In the genomic region with DNA sequence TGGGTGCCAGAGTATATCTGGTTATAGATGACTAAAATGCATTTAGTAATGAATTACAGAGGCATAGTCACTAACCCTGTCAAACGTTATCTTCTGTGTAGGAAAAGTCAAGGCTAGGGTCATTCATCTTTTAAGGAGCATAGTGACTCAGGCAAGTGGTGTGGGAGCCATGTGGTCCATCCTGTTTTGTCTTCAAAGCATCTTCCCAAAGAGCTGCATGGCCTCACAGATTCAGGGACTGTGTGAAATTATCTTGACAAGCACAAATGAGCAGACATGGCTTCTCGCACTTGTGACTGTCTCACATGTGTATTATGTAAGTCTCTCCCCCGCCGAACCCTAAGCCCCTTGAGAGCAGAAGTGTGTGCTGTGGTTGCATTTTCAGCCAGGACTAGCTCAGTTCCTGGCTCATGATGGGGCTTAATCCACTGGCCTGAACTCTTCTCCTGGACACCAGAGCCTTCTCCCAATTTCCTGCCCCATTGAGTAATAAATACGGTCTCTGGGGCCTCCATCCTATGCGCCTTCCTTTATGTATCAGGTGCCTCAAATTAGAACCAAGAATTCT, we compare ENCODE assay signal across 25 cellular contexts.
"Had no signal": no experiment of that assay in that cellular context is flagged by ENCODE, and none has a peak within 500 bp of the region (broad histone marks: within the 10 kb centered on the region; RNA-seq: fewer than 3 reads in every experiment).

No MANE protein-coding gene starts in this region.

- H3K9me3 Mint-ChIP-seq: activated CD4-positive, alpha-beta memory T cell treated with anti-CD3 and anti-CD28 coated beads, Interleukin-2, amount 10 ng/mL, durations not matched to agents 7 days and 5 days; activated CD4-positive, alpha-beta T cell treated with anti-CD3 and anti-CD28 coated beads, Interleukin-2, amount 10 ng/mL, durations not matched to agents 24 days and 14 days; activated naive CD4-positive, alpha-beta T cell treated with anti-CD3 and anti-CD28 coated beads, Interleukin-2, amount 10 ng/mL, durations not matched to agents 7 days and 5 days; activated naive CD8-positive, alpha-beta T cell treated with anti-CD3 and anti-CD28 coated beads, Interleukin-2, amount 10 ng/mL, durations not matched to agents 7 days and 5 days; activated T-cell treated with anti-CD3 and anti-CD28 coated beads, Interleukin-2, amount 50 U/mL, for 24 hours; effector memory CD8-positive, alpha-beta T cell had no signal

- H3K4me1 Mint-ChIP-seq: activated CD4-positive, alpha-beta memory T cell treated with anti-CD3 and anti-CD28 coated beads, Interleukin-2, amount 10 ng/mL, durations not matched to agents 7 days and 5 days; activated CD4-positive, alpha-beta T cell treated with anti-CD3 and anti-CD28 coated beads for 36 hours; activated CD4-positive, alpha-beta T cell treated with anti-CD3 and anti-CD28 coated beads, Interleukin-2, amount 10 ng/mL, durations not matched to agents 24 days and 14 days; activated naive CD4-positive, alpha-beta T cell treated with anti-CD3 and anti-CD28 coated beads, Interleukin-2, amount 10 ng/mL, durations not matched to agents 7 days and 5 days; activated naive CD8-positive, alpha-beta T cell treated with anti-CD3 and anti-CD28 coated beads, Interleukin-2, amount 10 ng/mL, durations not matched to agents 7 days and 5 days had no signal

- H3K36me3 ChIP-seq: ascending aorta, brain microvascular endothelial cell, esophagus squamous epithelium, gastroesophageal sphincter had no signal

- H3K36me3 Mint-ChIP-seq: activated naive CD4-positive, alpha-beta T cell treated with anti-CD3 and anti-CD28 coated beads, Interleukin-2, amount 10 ng/mL, durations not matched to agents 7 days and 5 days; activated naive CD4-positive, alpha-beta T cell treated with anti-CD3 and anti-CD28 coated beads, Interleukin-2, amount 50 U/mL, for 72 hours; activated naive CD8-positive, alpha-beta T cell treated with anti-CD3 and anti-CD28 coated beads, Interleukin-2, amount 10 ng/mL, durations not matched to agents 7 days and 5 days had no signal

- ATAC-seq: activated CD4-positive, alpha-beta T cell treated with anti-CD3 and anti-CD28 coated beads for 36 hours; activated naive CD4-positive, alpha-beta T cell treated with anti-CD3 and anti-CD28 coated beads, Interleukin-2, amount 50 U/mL, for 72 hours; activated T-cell treated with anti-CD3 and anti-CD28 coated beads, Interleukin-2, amount 50 U/mL, for 72 hours; effector memory CD8-positive, alpha-beta T cell; gastroesophageal sphincter had no signal

- H3K27ac ChIP-seq: ascending aorta, brain microvascular endothelial cell, esophagus squamous epithelium, gastroesophageal sphincter had no signal

- H3K4me1 ChIP-seq: ascending aorta, esophagus squamous epithelium, gastroesophageal sphincter had no signal

- H3K9me3 ChIP-seq: ascending aorta, esophagus squamous epithelium, gastroesophageal sphincter had no signal

- H3K4me3 ChIP-seq: ascending aorta, esophagus squamous epithelium, gastroesophageal sphincter had no signal

- DNase-seq: activated CD4-positive, alpha-beta memory T cell treated with anti-CD3 and anti-CD28 coated beads, Interleukin-2, amount 10 ng/mL, durations not matched to agents 7 days and 5 days; activated CD4-positive, alpha-beta T cell treated with anti-CD3 and anti-CD28 coated beads for 36 hours; activated CD4-positive, alpha-beta T cell treated with anti-CD3 and anti-CD28 coated beads, Interleukin-2, amount 10 ng/mL, durations not matched to agents 24 days and 14 days; activated CD4-positive, CD25-positive, alpha-beta regulatory T cell; activated CD4-positive, CD25-positive, alpha-beta regulatory T cell treated with anti-CD3 and anti-CD28 coated beads, Interleukin-2, amount 50 U/mL, for 72 hours; activated CD8-positive, alpha-beta memory T cell treated with anti-CD3 and anti-CD28 coated beads, Interleukin-2, amount 50 U/mL, for 48 hours; activated gamma-delta T cell; activated naive CD4-positive, alpha-beta T cell; activated naive CD4-positive, alpha-beta T cell treated with anti-CD3 and anti-CD28 coated beads, Interleukin-2, amount 10 ng/mL, durations not matched to agents 7 days and 5 days; activated naive CD8-positive, alpha-beta T cell treated with anti-CD3 and anti-CD28 coated beads, Interleukin-2, amount 10 ng/mL, durations not matched to agents 7 days and 5 days; activated T-cell treated with anti-CD3 and anti-CD28 coated beads for 4 hours; activated T-cell treated with anti-CD3 and anti-CD28 coated beads, Interleukin-2, amount 50 U/mL, for 24 hours; activated T-cell treated with anti-CD3 and anti-CD28 coated beads, Interleukin-2, amount 50 U/mL, for 72 hours; brain microvascular endothelial cell; cortex of kidney; dermis blood vessel endothelial cell; effector CD4-positive, alpha-beta T cell; effector memory CD8-positive, alpha-beta T cell; erythroblast; esophagus squamous epithelium; foreskin melanocyte; T-helper 2 cell had no signal

- H3K27me3 Mint-ChIP-seq: activated CD4-positive, alpha-beta memory T cell treated with anti-CD3 and anti-CD28 coated beads, Interleukin-2, amount 10 ng/mL, durations not matched to agents 7 days and 5 days; activated CD4-positive, alpha-beta T cell treated with anti-CD3 and anti-CD28 coated beads for 36 hours; activated CD4-positive, alpha-beta T cell treated with anti-CD3 and anti-CD28 coated beads, Interleukin-2, amount 10 ng/mL, durations not matched to agents 24 days and 14 days; activated naive CD4-positive, alpha-beta T cell treated with anti-CD3 and anti-CD28 coated beads, Interleukin-2, amount 10 ng/mL, durations not matched to agents 7 days and 5 days; activated naive CD8-positive, alpha-beta T cell treated with anti-CD3 and anti-CD28 coated beads, Interleukin-2, amount 10 ng/mL, durations not matched to agents 7 days and 5 days; activated T-cell treated with anti-CD3 and anti-CD28 coated beads, Interleukin-2, amount 50 U/mL, for 24 hours; effector memory CD8-positive, alpha-beta T cell had no signal

- H3K27me3 ChIP-seq: ascending aorta, brain microvascular endothelial cell, esophagus squamous epithelium, gastroesophageal sphincter had no signal

- H3K4me3 Mint-ChIP-seq: activated CD4-positive, alpha-beta memory T cell treated with anti-CD3 and anti-CD28 coated beads, Interleukin-2, amount 10 ng/mL, durations not matched to agents 7 days and 5 days; activated CD4-positive, alpha-beta T cell treated with anti-CD3 and anti-CD28 coated beads for 36 hours; activated CD4-positive, alpha-beta T cell treated with anti-CD3 and anti-CD28 coated beads, Interleukin-2, amount 10 ng/mL, durations not matched to agents 24 days and 14 days; activated naive CD4-positive, alpha-beta T cell treated with anti-CD3 and anti-CD28 coated beads, Interleukin-2, amount 10 ng/mL, durations not matched to agents 7 days and 5 days; activated naive CD8-positive, alpha-beta T cell treated with anti-CD3 and anti-CD28 coated beads, Interleukin-2, amount 10 ng/mL, durations not matched to agents 7 days and 5 days; activated T-cell treated with anti-CD3 and anti-CD28 coated beads, Interleukin-2, amount 50 U/mL, for 24 hours; activated T-cell treated with anti-CD3 and anti-CD28 coated beads, Interleukin-2, amount 50 U/mL, for 72 hours; effector memory CD8-positive, alpha-beta T cell had no signal

- H3K27ac Mint-ChIP-seq: activated CD4-positive, alpha-beta memory T cell treated with anti-CD3 and anti-CD28 coated beads, Interleukin-2, amount 10 ng/mL, durations not matched to agents 7 days and 5 days; activated CD4-positive, alpha-beta T cell treated with anti-CD3 and anti-CD28 coated beads for 36 hours; activated CD4-positive, alpha-beta T cell treated with anti-CD3 and anti-CD28 coated beads, Interleukin-2, amount 10 ng/mL, durations not matched to agents 24 days and 14 days; activated naive CD4-positive, alpha-beta T cell treated with anti-CD3 and anti-CD28 coated beads, Interleukin-2, amount 10 ng/mL, durations not matched to agents 7 days and 5 days; activated naive CD4-positive, alpha-beta T cell treated with anti-CD3 and anti-CD28 coated beads, Interleukin-2, amount 50 U/mL, for 72 hours; activated naive CD8-positive, alpha-beta T cell treated with anti-CD3 and anti-CD28 coated beads, Interleukin-2, amount 10 ng/mL, durations not matched to agents 7 days and 5 days; activated T-cell treated with anti-CD3 and anti-CD28 coated beads, Interleukin-2, amount 50 U/mL, for 24 hours; activated T-cell treated with anti-CD3 and anti-CD28 coated beads, Interleukin-2, amount 50 U/mL, for 72 hours; effector memory CD8-positive, alpha-beta T cell had no signal
